Comparison of ENCODE assay signal across 20 cellular contexts in the genomic region with DNA sequence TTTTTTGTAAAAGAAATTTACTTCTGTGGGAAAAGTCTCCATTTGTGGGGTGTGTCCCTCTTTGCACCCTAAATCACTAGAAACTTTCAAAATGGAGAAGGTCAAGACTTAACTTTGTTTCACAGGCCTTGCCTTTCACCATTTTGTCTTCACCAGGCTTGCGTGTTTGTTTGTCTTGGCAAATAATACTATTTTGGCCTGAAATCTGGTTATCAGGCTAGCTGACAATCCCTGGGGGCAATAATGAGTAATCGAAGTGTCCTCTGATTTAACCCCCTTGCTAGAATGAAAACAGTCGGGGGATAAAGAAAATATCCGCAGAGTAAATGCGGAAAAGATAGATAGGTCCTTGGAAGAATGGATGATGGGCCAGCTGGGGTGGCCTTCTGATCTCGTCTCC.
"Had no signal": no experiment of that assay in that cellular context is flagged by ENCODE, and none has a peak within 500 bp of the region (broad histone marks: within the 10 kb centered on the region; RNA-seq: fewer than 3 reads in every experiment).

No MANE protein-coding gene starts in this region.

- H3K27me3 ChIP-seq: colonic mucosa, left lung, sigmoid colon, suprapubic skin had no signal

- H3K4me1 ChIP-seq: colonic mucosa, psoas muscle, sigmoid colon, suprapubic skin had no signal

- ATAC-seq: activated CD4-positive, CD25-positive, alpha-beta regulatory T cell treated with anti-CD3 and anti-CD28 coated beads, Interleukin-2, amount 50 U/mL, for 24 hours; activated CD8-positive, alpha-beta memory T cell treated with anti-CD3 and anti-CD28 coated beads, Interleukin-2, amount 10 ng/mL, durations not matched to agents 7 days and 5 days; activated naive CD4-positive, alpha-beta T cell treated with anti-CD3 and anti-CD28 coated beads, Interleukin-2, amount 50 U/mL, for 72 hours; left lung; psoas muscle; stimulated activated naive CD8-positive, alpha-beta T cell treated with anti-CD3 and anti-CD28 coated beads, Interleukin-15, Interleukin-2, amounts not matched to agents 100 U/mL and 50 U/mL, for 24 hours had no signal

- H3K4me3 ChIP-seq: colonic mucosa, left lung, psoas muscle, sigmoid colon, suprapubic skin had no signal

- H3K36me3 ChIP-seq: colonic mucosa, left lung, sigmoid colon, suprapubic skin had no signal

- H3K9me3 ChIP-seq: colonic mucosa, left lung, psoas muscle, sigmoid colon, suprapubic skin had no signal

- H3K4me3 Mint-ChIP-seq: activated CD8-positive, alpha-beta memory T cell treated with anti-CD3 and anti-CD28 coated beads, Interleukin-2, amount 10 ng/mL, durations not matched to agents 7 days and 5 days; activated T-cell treated with anti-CD3 and anti-CD28 coated beads, Interleukin-2, amount 50 U/mL, for 24 hours; nephron progenitor cell had no signal

- DNase-seq: activated CD4-positive, alpha-beta T cell treated with anti-CD3 and anti-CD28 coated beads, Interleukin-2, amount 50 U/mL, for 4 hours; activated CD8-positive, alpha-beta memory T cell treated with anti-CD3 and anti-CD28 coated beads, Interleukin-2, amount 10 ng/mL, durations not matched to agents 7 days and 5 days; activated effector memory CD4-positive, alpha-beta T cell treated with Interleukin-2 at 50 U/mL for 16 hours; activated T-cell treated with anti-CD3 and anti-CD28 coated beads, Interleukin-2, amount 50 U/mL, for 24 hours; amniotic stem cell; colonic mucosa; effector CD4-positive, alpha-beta T cell; glutamatergic neuron; left lung; mesenchymal stem cell; nephron progenitor cell; psoas muscle; sigmoid colon; stimulated activated CD4-positive, alpha-beta T cell treated with anti-CD3 and anti-CD28 coated beads, Interleukin-4, amount 100 ng/mL, for 1 hour; stimulated activated CD8-positive, alpha-beta memory T cell treated with anti-CD3 and anti-CD28 coated beads, Interleukin-4, amount 100 ng/mL, for 48 hours; stimulated activated naive CD8-positive, alpha-beta T cell treated with anti-CD3 and anti-CD28 coated beads, Interleukin-15, Interleukin-2, amounts not matched to agents 100 U/mL and 50 U/mL, for 24 hours; T-helper 2 cell had no signal

- H3K4me1 Mint-ChIP-seq: activated CD8-positive, alpha-beta memory T cell treated with anti-CD3 and anti-CD28 coated beads, Interleukin-2, amount 10 ng/mL, durations not matched to agents 7 days and 5 days had no signal

- H3K27me3 Mint-ChIP-seq: activated CD8-positive, alpha-beta memory T cell treated with anti-CD3 and anti-CD28 coated beads, Interleukin-2, amount 10 ng/mL, durations not matched to agents 7 days and 5 days; activated T-cell treated with anti-CD3 and anti-CD28 coated beads, Interleukin-2, amount 50 U/mL, for 24 hours had no signal

- H3K36me3 Mint-ChIP-seq: activated CD8-positive, alpha-beta memory T cell treated with anti-CD3 and anti-CD28 coated beads, Interleukin-2, amount 10 ng/mL, durations not matched to agents 7 days and 5 days; activated naive CD4-positive, alpha-beta T cell treated with anti-CD3 and anti-CD28 coated beads, Interleukin-2, amount 50 U/mL, for 72 hours had no signal

- H3K27ac ChIP-seq: colonic mucosa, left lung, psoas muscle, sigmoid colon, suprapubic skin had no signal

- H3K27ac Mint-ChIP-seq: activated CD8-positive, alpha-beta memory T cell treated with anti-CD3 and anti-CD28 coated beads, Interleukin-2, amount 10 ng/mL, durations not matched to agents 7 days and 5 days; activated naive CD4-positive, alpha-beta T cell treated with anti-CD3 and anti-CD28 coated beads, Interleukin-2, amount 50 U/mL, for 72 hours; activated T-cell treated with anti-CD3 and anti-CD28 coated beads, Interleukin-2, amount 50 U/mL, for 24 hours; nephron progenitor cell had no signal

- H3K9me3 Mint-ChIP-seq: activated naive CD4-positive, alpha-beta T cell treated with anti-CD3 and anti-CD28 coated beads, Interleukin-2, amount 50 U/mL, for 72 hours; activated T-cell treated with anti-CD3 and anti-CD28 coated beads, Interleukin-2, amount 50 U/mL, for 24 hours had no signal
